In genomic region chr9:125591888-125592287, GRCh38 we compare ENCODE assay signal across 27 cellular contexts.
"Had no signal": no experiment of that assay in that cellular context is flagged by ENCODE, and none has a peak within 500 bp of the region (broad histone marks: within the 10 kb centered on the region; RNA-seq: fewer than 3 reads in every experiment).

No MANE protein-coding gene starts in this region.

- H3K27me3 Mint-ChIP-seq: naive B cell had no signal

- H3K36me3 ChIP-seq: esophagus squamous epithelium, gastrocnemius medialis, heart right ventricle, left lung, lower lobe of right lung had no signal

- H3K9me3 ChIP-seq: esophagus squamous epithelium, gastrocnemius medialis, heart right ventricle, left lung, lower lobe of right lung, mucosa of descending colon had no signal

- H3K4me3 Mint-ChIP-seq: mesothelial cell of epicardium had no signal

- H3K4me3 ChIP-seq: coronary artery, dorsolateral prefrontal cortex, esophagus squamous epithelium, gastrocnemius medialis, heart right ventricle, left lung, lower lobe of right lung, mucosa of descending colon had no signal

- FAIRE-seq: colon, islet of Langerhans, keratinocyte had no signal

- H3K9me3 Mint-ChIP-seq: mesothelial cell of epicardium, naive B cell had no signal

- H3K36me3 Mint-ChIP-seq: mesothelial cell of epicardium had no signal

- H3K27ac ChIP-seq: coronary artery, dorsolateral prefrontal cortex, epithelial cell of prostate, esophagus squamous epithelium, gastrocnemius medialis, heart right ventricle, left lung, lower lobe of right lung had no signal

- ATAC-seq: esophagus mucosa, gastrocnemius medialis, heart right ventricle, left cardiac atrium, left lung, left ventricle myocardium superior, lower lobe of right lung, mucosa of descending colon had no signal

- H3K27me3 ChIP-seq: dorsolateral prefrontal cortex, esophagus squamous epithelium, gastrocnemius medialis, heart right ventricle, left lung had no signal

- DNase-seq: dermis blood vessel endothelial cell; dorsolateral prefrontal cortex; effector CD4-positive, alpha-beta T cell; effector memory CD4-positive, alpha-beta T cell; erythroblast; esophagus squamous epithelium; foreskin fibroblast; foreskin melanocyte; gastrocnemius medialis; glutamatergic neuron; head of caudate nucleus; heart right ventricle; hippocampal formation; left cardiac atrium; left lung; left ventricle myocardium superior; lower lobe of right lung; mesenchymal stem cell; mucosa of descending colon; naive B cell had no signal

- H3K27ac Mint-ChIP-seq: mesothelial cell of epicardium, naive B cell had no signal
